In genomic region chr7:29146888-29147609, GRCh38 we compare ENCODE assay signal across 9 cellular contexts. TPM values are rescaled to one million over a fixed set of nuclear protein-coding genes. Genes with fewer than 3 reads are reported as not detected.
A peak's percentile ranks its signal among the peaks of the same experiment; 100 is the strongest.
DNase-seq lines count a peak whose midpoint lies in the region; ATAC-seq, FAIRE-seq and TF ChIP-seq lines count a peak whose summit lies in the region.
"Had no signal": no experiment of that assay in that cellular context is flagged by ENCODE, and none has a peak within 500 bp of the region (broad histone marks: within the 10 kb centered on the region; RNA-seq: fewer than 3 reads in every experiment).

No MANE protein-coding gene starts in this region.

- H3K27me3 ChIP-seq in H9 (ENCODE audit: insufficient read depth, low read length) (no peaks in the 10 kb centered on the region; the same call in 1 of the 2 replicates), rectal smooth muscle tissue (ENCODE audit: control insufficient read depth, insufficient read depth, low read length) (peaks cover 7% of the 10 kb centered on the region), MG63 (peaks cover 39% of the 10 kb centered on the region)

- FAIRE-seq in D721Med (lab: Jason Lieb, UNC) (no peak), GM12891 (lab: Jason Lieb, UNC) (no peak)
- FAIRE-seq: GM18507 had no signal

- no peak overlapping the region for H4K5ac ChIP-seq in H9 (ENCODE audit: insufficient read length, low read depth, low read length)

- H2BK15ac ChIP-seq in H9 (ENCODE audit: low read depth, low read length): no peak overlapping the region

- no peaks in the 10 kb centered on the region for H3K9me3 Mint-ChIP-seq in H9

- no peaks in the 10 kb centered on the region for H3K36me3 ChIP-seq in rectal smooth muscle tissue (ENCODE audit: control insufficient read depth, insufficient read depth, low read length)
- no peaks in the 10 kb centered on the region for H3K36me3 ChIP-seq in MG63

- no peak overlapping the region for H3K27ac Mint-ChIP-seq in H9

- H2AK5ac ChIP-seq in H9 (ENCODE audit: insufficient read length, low read length): no peak overlapping the region

- H4K20me1 ChIP-seq in H9 (ENCODE audit: control insufficient read depth, insufficient read depth, insufficient read length): no peaks in the 10 kb centered on the region

- no peak overlapping the region for H2BK12ac ChIP-seq in H9 (ENCODE audit: insufficient read length, low read depth, low read length)

- peaks cover 19 to 21% of the 10 kb centered on the region in 2 experiments for H3K4me1 Mint-ChIP-seq in H9

- peak overlapping the region; percentile 74 for H3K4me2 ChIP-seq in H9 (ENCODE audit: insufficient read depth, insufficient read length, low read length)

- H3K4me3 ChIP-seq in rectal smooth muscle tissue (ENCODE audit: low read length) (peak overlapping the region; percentile 54), MG63 (no peak overlapping the region)

- peak overlapping the region; percentile 89 to 95 for H3K4me3 Mint-ChIP-seq in H9

- no peak overlapping the region for H2BK20ac ChIP-seq in H9 (ENCODE audit: low read depth, low read length, poor library complexity, severe bottlenecking)

- H2BK5ac ChIP-seq in H9 (ENCODE audit: insufficient read length, low read length): no peak overlapping the region

- no peak overlapping the region for H3K27ac ChIP-seq in H9 (ENCODE audit: insufficient read length, low read depth, low read length)
- no peak overlapping the region for H3K27ac ChIP-seq in rectal smooth muscle tissue (ENCODE audit: low read depth, low read length)

- no CpG with 5 or more reads among the region's 14 CpGs for WGBS in H9 (ENCODE audit: extremely low coverage, insufficient read length, low lambda C conversion rate)

- no peak overlapping the region for H3K4ac ChIP-seq in H9 (ENCODE audit: low read depth, low read length)

- TF ChIP-seq CTCF in H9 (conservative IDR thresholded peaks at IDR 0.05) (peak; percentile 37; the same call in 1 of the 3 replicates), D721Med (IDR thresholded peaks at IDR 0.05; ENCODE audit: insufficient read depth, missing control alignments) (no peak)

- H2AFZ ChIP-seq in H9 (ENCODE audit: low read length): no peak overlapping the region

- no peak overlapping the region for H3K56ac ChIP-seq in H9 (ENCODE audit: insufficient read length, low read depth, low read length)

- intact Hi-C loops in Right ventricle myocardium superior (cut with DNase I): no loop called here

- no peaks in the 10 kb centered on the region; the same call in 1 of the 2 replicates for H3K79me2 ChIP-seq in H9 (ENCODE audit: insufficient read depth, low read length)

- no peak for TF ChIP-seq POLR2A in GM12891 (IDR thresholded peaks at IDR 0.05; ENCODE audit: low read depth, low read length)

- H3K27me3 Mint-ChIP-seq in H9 (ENCODE audit: low read depth): peaks cover 32% of the 10 kb centered on the region

- no peaks in the 10 kb centered on the region for H3K36me3 Mint-ChIP-seq in H9 (ENCODE audit: insufficient read depth in 1 of 3, low read depth in 3 of 3)

- peaks cover 11% of the 10 kb centered on the region for H3K23me2 ChIP-seq in H9 (ENCODE audit: insufficient read length, low read depth, low read length, poor library complexity, severe bottlenecking)

- no peak overlapping the region for H3K18ac ChIP-seq in H9 (ENCODE audit: insufficient read length, low read depth, low read length)

- H2BK120ac ChIP-seq in H9 (ENCODE audit: low read depth, low read length, poor library complexity, severe bottlenecking): no peak overlapping the region

- no peak overlapping the region for H4K8ac ChIP-seq in H9 (replicated peaks; ENCODE audit: insufficient read length, low read depth, low read length)

- peak; percentile 65 for ATAC-seq in Right ventricle myocardium superior (ENCODE audit: poor library complexity)

- H3K79me1 ChIP-seq in H9 (ENCODE audit: insufficient read depth, low read depth, low read length, poor library complexity, severe bottlenecking): no peaks in the 10 kb centered on the region

- no peak overlapping the region for H3K14ac ChIP-seq in H9 (ENCODE audit: insufficient read depth, low read length)

- no peak overlapping the region for H3K23ac ChIP-seq in H9 (ENCODE audit: insufficient read length, low read depth, low read length)

- H3K9me3 ChIP-seq in H9 (ENCODE audit: control insufficient read depth, low read depth, low read length) (no peaks in the 10 kb centered on the region), MG63 (no peaks in the 10 kb centered on the region)

- no peak overlapping the region for H4K91ac ChIP-seq in H9 (ENCODE audit: insufficient read length, low read depth, low read length)

- H3K4me1 ChIP-seq in H9 (ENCODE audit: insufficient read depth, low read length) (no peaks in the 10 kb centered on the region), rectal smooth muscle tissue (ENCODE audit: control insufficient read depth, insufficient read depth, low read length) (peaks cover 3% of the 10 kb centered on the region)

- H3K9ac ChIP-seq in H9 (ENCODE audit: extremely low read depth, insufficient read length, low read length) (no peak overlapping the region), rectal smooth muscle tissue (ENCODE audit: low read length) (no peak overlapping the region)

- DNase-seq in H9: peak; percentile 34
- DNase-seq in NOMO-1 treated with DMSO at 0.1 percent for 48 hours (lab: John Stamatoyannopoulos, UW; ENCODE audit: unreplicated experiment): peak; percentile 66
- DNase-seq in Right ventricle myocardium superior: peak; percentile 70
- no peak for DNase-seq in D721Med (ENCODE audit: insufficient read length, low spot score)
- DNase-seq in MG63: no peak
- no peak for DNase-seq in NCI-H82 (lab: John Stamatoyannopoulos, UW)
- no peak for DNase-seq in GM12891 (ENCODE audit: insufficient read length, low spot score)

- no peak overlapping the region for H3T11ph ChIP-seq in H9 (ENCODE audit: low read length)

TF ChIP-seq in GM12891, 5 proteins besides CTCF, POLR2A, EP300 and RAD21:
- TF ChIP-seq SPI1 (IDR thresholded peaks at IDR 0.05; ENCODE audit: low read depth, low read length): no peak
TF ChIP-seq in GM12891: peak in this region for 0.

RNA-seq across cellular contexts. Expression of gene CPVL, which starts 0.7 kb away (rescaled TPM):
- total RNA-seq in H9 (2021) (26.9 and 28.0 TPM in 2 replicates), Right ventricle myocardium superior (37.5 TPM)
- total RNA-seq in MG63 (2014; rRNA removed; shearing (Covaris generic); ENCODE audit: low replicate concordance): 7.0 and 8.9 TPM in 2 replicates
- polyA plus RNA-seq in GM12891 (2012; ENCODE audit: low read depth, missing spikeins): not detected

RNA-seq across cellular contexts. Expression of gene CHN2, which starts 47.5 kb away (rescaled TPM):
- 3.3 and 3.7 TPM in 2 replicates for total RNA-seq in H9 (2021)
- total RNA-seq in Right ventricle myocardium superior: 17.7 TPM
- 3.7 and 20.1 TPM in 2 replicates for total RNA-seq in MG63 (2014; rRNA removed; shearing (Covaris generic); ENCODE audit: low replicate concordance)
- polyA plus RNA-seq in GM12891 (2012; ENCODE audit: low read depth, missing spikeins): not detected

Comparison
In these comparisons a context has a peak if more than half of its experiments do, and no peak if none do; other contexts are left out.
1. DNase-seq: peak in H9 (single experiment), NOMO-1 treated with DMSO at 0.1 percent for 48 hours (single experiment) and Right ventricle myocardium superior (single experiment); none in D721Med (single experiment), MG63 (single experiment), NCI-H82 (single experiment) and GM12891 (single experiment).